ENCODE assay signal across 24 cellular contexts in genomic region chr13:52036037-52036436, GRCh38.
"Had no signal": no experiment of that assay in that cellular context is flagged by ENCODE, and none has a peak within 500 bp of the region (broad histone marks: within the 10 kb centered on the region; RNA-seq: fewer than 3 reads in every experiment).

No MANE protein-coding gene starts in this region.

- H3K27me3 Mint-ChIP-seq: T-cell had no signal

- H3K27ac Mint-ChIP-seq: T-cell; T-helper 1 cell treated with Interleukin-12 subunit alpha and Interleukin-12 subunit beta and Interleukin-4 antibody, amounts not matched to agents 30 μg/mL and 1 μg/mL, for 36 hours had no signal

- DNase-seq: Karpas-422, KG1, MG63, NCI-H1092, NCI-H1105 treated with DMSO at 0.1 percent for 48 hours, NCI-H1436, NCI-H1694 treated with DMSO at 0.1 percent for 48 hours, NCI-H1930, NCI-H2171 treated with DMSO at 0.1 percent for 48 hours, NCI-H345, NCI-H446 treated with DMSO at 0.1 percent for 48 hours, NCI-H510A treated with DMSO at 0.1 percent for 48 hours, NCI-H526, NCI-H774, Right ventricle myocardium superior, RPMI8226, SIG-M5, T-cell had no signal

- H3K4me3 Mint-ChIP-seq: T-cell; T-helper 1 cell treated with Interleukin-12 subunit alpha and Interleukin-12 subunit beta and Interleukin-4 antibody, amounts not matched to agents 30 μg/mL and 1 μg/mL, for 36 hours had no signal

- H3K4me1 ChIP-seq: SJSA1 had no signal

- H3K27me3 ChIP-seq: MG63, SJSA1 had no signal

- H3K4me3 ChIP-seq: MG63, SJSA1, SK-N-MC had no signal

- H3K9me3 ChIP-seq: MG63, SJSA1 had no signal

- ATAC-seq: T-cell had no signal

- H3K36me3 ChIP-seq: MG63, SJSA1 had no signal

- FAIRE-seq: HTR-8/SVneo, RCC 7860 had no signal

- H3K27ac ChIP-seq: HL-60, SJSA1, SK-N-MC had no signal
